Comparison of ENCODE assay signal across 14 cellular contexts in genomic region chr7:74182453-74183090, GRCh38. TPM values are rescaled to one million over a fixed set of nuclear protein-coding genes. Genes with fewer than 3 reads are reported as not detected.
DNase-seq lines count a peak whose midpoint lies in the region; ATAC-seq, FAIRE-seq and TF ChIP-seq lines count a peak whose summit lies in the region.
"Had no signal": no experiment of that assay in that cellular context is flagged by ENCODE, and none has a peak within 500 bp of the region (broad histone marks: within the 10 kb centered on the region; RNA-seq: fewer than 3 reads in every experiment).

No MANE protein-coding gene starts in this region.

- H3K79me2 ChIP-seq in H9 (ENCODE audit: insufficient read depth, low read length) = peaks cover 84% of the 10 kb centered on the region
- H3K79me2 ChIP-seq in GM12878 (ENCODE audit: control insufficient read depth, insufficient read depth, low read length) = peaks cover 98% of the 10 kb centered on the region

- H4K20me1 ChIP-seq in H9 (ENCODE audit: control insufficient read depth, insufficient read depth, insufficient read length) = peaks cover 3% of the 10 kb centered on the region
- peaks cover 18% of the 10 kb centered on the region for H4K20me1 ChIP-seq in GM12878 (ENCODE audit: control insufficient read depth, insufficient read depth)

- no peak overlapping the region for H2AK5ac ChIP-seq in H9 (ENCODE audit: insufficient read length, low read length)

- H3T11ph ChIP-seq in H9 (ENCODE audit: low read length) = no peak overlapping the region

- no peak for TF ChIP-seq EP300 in GM12878 (IDR thresholded peaks at IDR 0.05; ENCODE audit: borderline replicate concordance in 1 of 2, control insufficient read depth in 1 of 2, low read depth in 2 of 2, low read length in 2 of 2)

- no peak overlapping the region for H3K4me2 ChIP-seq in H9 (ENCODE audit: insufficient read depth, insufficient read length, low read length)
- no peak overlapping the region for H3K4me2 ChIP-seq in GM12878 (ENCODE audit: control insufficient read depth, insufficient read depth)

- H2BK120ac ChIP-seq in H9 (ENCODE audit: low read depth, low read length, poor library complexity, severe bottlenecking) = no peak overlapping the region

- H2BK12ac ChIP-seq in H9 (ENCODE audit: insufficient read length, low read depth, low read length) = no peak overlapping the region

- no peak overlapping the region for H2BK15ac ChIP-seq in H9 (ENCODE audit: low read depth, low read length)

- peaks cover 11% of the 10 kb centered on the region for H3K79me1 ChIP-seq in H9 (ENCODE audit: insufficient read depth, low read depth, low read length, poor library complexity, severe bottlenecking)

- no peak overlapping the region for H4K5ac ChIP-seq in H9 (ENCODE audit: insufficient read length, low read depth, low read length)

- H4K8ac ChIP-seq in H9 (replicated peaks; ENCODE audit: insufficient read length, low read depth, low read length) = no peak overlapping the region

- H3K9ac ChIP-seq in H9 (ENCODE audit: extremely low read depth, insufficient read length, low read length) (no peak overlapping the region), GM12878 (ENCODE audit: control insufficient read depth, insufficient read depth, low read length) (no peak overlapping the region)

- ATAC-seq in GM12878 = peak; percentile 11
- ATAC-seq in HG02759 (IDR thresholded peaks at IDR 0.05; ENCODE audit: unreplicated experiment) = no peak
- ATAC-seq in HG02798 (IDR thresholded peaks at IDR 0.05; ENCODE audit: poor library complexity, unreplicated experiment) = no peak

- H3K27me3 Mint-ChIP-seq in H9 (ENCODE audit: low read depth) = no peaks in the 10 kb centered on the region
- H3K27me3 Mint-ChIP-seq in mesothelial cell of epicardium (ENCODE audit: low read depth) = no peaks in the 10 kb centered on the region

- H3K4me3 ChIP-seq in A673 (ENCODE audit: low read depth, low read length, poor library complexity, severe bottlenecking) = no peak overlapping the region
- H3K4me3 ChIP-seq in GM12878 = no peak overlapping the region
- no peak overlapping the region for H3K4me3 ChIP-seq in spleen
- H3K4me3 ChIP-seq: HAP-1, testis had no signal

- H2BK5ac ChIP-seq in H9 (ENCODE audit: insufficient read length, low read length) = no peak overlapping the region

- peaks cover 33% of the 10 kb centered on the region for H3K36me3 ChIP-seq in A673 (ENCODE audit: insufficient read depth, low read length, poor library complexity, severe bottlenecking)
- peaks cover 6 to 12% of the 10 kb centered on the region in 2 experiments; a peak in 3 of 4 replicates for H3K36me3 ChIP-seq in GM12878 (ENCODE audit: control insufficient read depth in 2 of 2, insufficient read depth in 2 of 2, low read length in 1 of 2)
- peaks cover 0 to 81% (median 20%) of the 10 kb centered on the region in 6 donors for H3K36me3 ChIP-seq in spleen

- TF ChIP-seq CTCF in A673 (conservative IDR thresholded peaks at IDR 0.05; ENCODE audit: low read depth, low read length) (no peak), H9 (conservative IDR thresholded peaks at IDR 0.05) (no peak), GM12878 (IDR thresholded peaks at IDR 0.05 in 2 of 3, conservative IDR thresholded peaks at IDR 0.05 in 1 of 3; ENCODE audit: control insufficient read depth in 2 of 3, extremely low read depth in 1 of 3, insufficient read depth in 1 of 3, low read depth in 3 of 3, low read length in 3 of 3) (no peak), mesothelial cell of epicardium (IDR thresholded peaks at IDR 0.05; ENCODE audit: unreplicated experiment) (no peak), spleen (IDR thresholded peaks at IDR 0.05 in 8 of 11, conservative IDR thresholded peaks at IDR 0.05 in 3 of 11) (no peak)

- H3K27ac ChIP-seq in A673 (ENCODE audit: low read depth, low read length, poor library complexity, severe bottlenecking) (peak overlapping the region; percentile 26), H9 (ENCODE audit: insufficient read length, low read depth, low read length) (no peak overlapping the region), GM12878 (ENCODE audit: control insufficient read depth, insufficient read depth) (no peak overlapping the region), spleen (peak overlapping the region in 4 of 8 donors; percentile 9 to 56 (median 36))
- H3K27ac ChIP-seq: testis had no signal

- H3K4me1 Mint-ChIP-seq in H9 (peaks cover 38 to 39% of the 10 kb centered on the region in 2 experiments), mesothelial cell of epicardium (peaks cover 39% of the 10 kb centered on the region)

- H3K27me3 ChIP-seq in A673 (replicated peaks; ENCODE audit: insufficient read depth, low read depth, low read length, poor library complexity) = no peaks in the 10 kb centered on the region
- no peaks in the 10 kb centered on the region for H3K27me3 ChIP-seq in H9 (ENCODE audit: insufficient read depth, low read length)
- no peaks in the 10 kb centered on the region for H3K27me3 ChIP-seq in GM12878 (replicated peaks in 1 of 2; ENCODE audit: control insufficient read depth in 2 of 2, insufficient read depth in 2 of 2, low read length in 1 of 2)
- no peaks in the 10 kb centered on the region for H3K27me3 ChIP-seq in spleen (replicated peaks in 1 of 7)
- H3K27me3 ChIP-seq: testis had no signal

- H4K91ac ChIP-seq in H9 (ENCODE audit: insufficient read length, low read depth, low read length) = no peak overlapping the region

- no peak overlapping the region for H2AFZ ChIP-seq in H9 (ENCODE audit: low read length)
- no peak overlapping the region for H2AFZ ChIP-seq in GM12878 (ENCODE audit: control insufficient read depth, low read depth, low read length)

- RAD21 ChIA-PET in GM12878 (lab: Charles Lee; ENCODE audit: unreplicated experiment) = interaction anchor here (0.9 to 1.3 kb wide), 2 partner anchors 9 to 24 kb away, joined by 3 to 6 read pairs; partner anchors contain the start of gene EIF4H

- H3K27ac Mint-ChIP-seq in H9 = peak overlapping the region in 2 of 3 experiments; percentile 55 to 94; a peak in 4 of 7 replicates
- H3K27ac Mint-ChIP-seq in mesothelial cell of epicardium = peak overlapping the region; percentile 47

- H3K4me1 ChIP-seq in A673 (ENCODE audit: insufficient read depth, low read length, poor library complexity, severe bottlenecking) (peaks cover 55% of the 10 kb centered on the region), H9 (ENCODE audit: insufficient read depth, low read length) (no peaks in the 10 kb centered on the region; the same call in 1 of the 2 replicates), GM12878 (ENCODE audit: control insufficient read depth, insufficient read depth, low read length) (no peaks in the 10 kb centered on the region), spleen (peaks cover 85 to 100% (median 100%) of the 10 kb centered on the region in 6 donors)

- intact Hi-C loops in A673 (cut with micrococcal nuclease; ENCODE audit: unreplicated experiment) (no loop called here), GM12878 (cut with micrococcal nuclease; ENCODE audit: unreplicated experiment) (loop anchor here (5.0 kb wide), 1 partner anchor 115 kb away; no protein-coding TSS in a partner anchor), spleen (cut with DNase I; ENCODE audit: low total_unique reads) (no loop called here)

- peaks cover 16 to 49% (median 45%) of the 10 kb centered on the region in 3 experiments; a peak in 6 of 7 replicates for H3K36me3 Mint-ChIP-seq in H9 (ENCODE audit: insufficient read depth in 1 of 3, low read depth in 3 of 3)
- H3K36me3 Mint-ChIP-seq in mesothelial cell of epicardium = peaks cover 10% of the 10 kb centered on the region

- no peak overlapping the region for H2BK20ac ChIP-seq in H9 (ENCODE audit: low read depth, low read length, poor library complexity, severe bottlenecking)

- CTCF ChIA-PET in A673 (lab: Charles Lee) = no interaction called here
- CTCF ChIA-PET in GM12878 (lab: Yijun Ruan, JAX) = interaction anchor here (1.1 to 3.2 kb wide), 7 partner anchors 9 to 122 kb away, joined by 4 to 51 read pairs (median 5); partner anchors contain the start of gene EIF4H

- TF ChIP-seq POLR2A in GM12878 (IDR thresholded peaks at IDR 0.05; ENCODE audit: low read depth, low read length) (no peak), spleen (IDR thresholded peaks at IDR 0.05) (no peak)

- POLR2A ChIA-PET in A673 (lab: Charles Lee; ENCODE audit: low non-redundant PET) = no interaction called here
- POLR2A ChIA-PET in GM12878 (lab: Charles Lee) = no interaction called here

- BruUV-seq in A673 (replicated peaks; lab: Mats Ljungman, UMichigan) (no TSS peak), GM12878 (replicated peaks; lab: Mats Ljungman, UMichigan) (no TSS peak)

- no peak overlapping the region for H3K14ac ChIP-seq in H9 (ENCODE audit: insufficient read depth, low read length)

- TF ChIP-seq RAD21 in GM12878 (IDR thresholded peaks at IDR 0.05; ENCODE audit: insufficient read depth, low read depth, low read length) = no peak

- H3K9me3 Mint-ChIP-seq in H9 = no peaks in the 10 kb centered on the region
- H3K9me3 Mint-ChIP-seq in mesothelial cell of epicardium = no peaks in the 10 kb centered on the region

- DNase-seq in A673 (ENCODE audit: low spot score) = no peak
- no peak for DNase-seq in H9
- DNase-seq in GM12878 (ENCODE audit: low read depth, low spot score) = no peak
- no peak for DNase-seq in mesothelial cell of epicardium (ENCODE audit: low spot score in 2 of 2, unreplicated experiment in 2 of 2)
- no peak for DNase-seq in spleen
- DNase-seq in NCI-H2227 treated with DMSO at 0.1 percent for 48 hours (lab: John Stamatoyannopoulos, UW) = no peak
- DNase-seq: NCI-H1930; stimulated activated CD4-positive, alpha-beta T cell treated with anti-CD3 and anti-CD28 coated beads, Interleukin-1b, Interleukin-23, amount 100 ng/mL, for 48 hours; testis had no signal

- in situ Hi-C loops in GM12878 (cut with MboI) = no loop called here

- no peak overlapping the region for H3K56ac ChIP-seq in H9 (ENCODE audit: insufficient read length, low read depth, low read length)

- H3K23ac ChIP-seq in H9 (ENCODE audit: insufficient read length, low read depth, low read length) = no peak overlapping the region

- no peak for FAIRE-seq in GM12878 (lab: Jason Lieb, UNC)
- FAIRE-seq: D721Med, frontal cortex had no signal

- SMC1A ChIA-PET in GM12878 (lab: Charles Lee; ENCODE audit: uncharacterized antibody, unreplicated experiment) = interaction anchor here (1.1 to 1.6 kb wide), 3 partner anchors 11 to 218 kb away, joined by 4 to 5 read pairs (median 5); no protein-coding TSS in a partner anchor

- H3K4ac ChIP-seq in H9 (ENCODE audit: low read depth, low read length) = no peak overlapping the region

- H3K9me3 ChIP-seq in A673 (ENCODE audit: low read depth, low read length, poor library complexity, severe bottlenecking) = no peaks in the 10 kb centered on the region
- no peaks in the 10 kb centered on the region for H3K9me3 ChIP-seq in H9 (ENCODE audit: control insufficient read depth, low read depth, low read length)
- H3K9me3 ChIP-seq in GM12878 (replicated peaks; ENCODE audit: control insufficient read depth, insufficient read depth, low read length) = no peaks in the 10 kb centered on the region
- H3K9me3 ChIP-seq in spleen = no peaks in the 10 kb centered on the region
- H3K9me3 ChIP-seq: HAP-1, testis had no signal

- no peaks in the 10 kb centered on the region for H3K23me2 ChIP-seq in H9 (ENCODE audit: insufficient read length, low read depth, low read length, poor library complexity, severe bottlenecking)

- H3K18ac ChIP-seq in H9 (ENCODE audit: insufficient read length, low read depth, low read length) = no peak overlapping the region

- WGBS in H9 (ENCODE audit: extremely low coverage, insufficient read length, low lambda C conversion rate) = no CpG with 5 or more reads among the region's 6 CpGs
- WGBS in GM12878 (ENCODE audit: insufficient coverage, insufficient replicate concordance, low lambda C conversion rate, missing lambda C conversion rate) = 61% methylated on average over 6 of the region's 6 CpGs
- WGBS in spleen, 5 donors = 76 to 87% (median 78%) methylated on average over 6 of the region's 6 CpGs

- H3K4me3 Mint-ChIP-seq in H9 = no peak overlapping the region; a peak in 1 of 5 replicates
- no peak overlapping the region for H3K4me3 Mint-ChIP-seq in mesothelial cell of epicardium

RNA-seq across cellular contexts. Expression of gene EIF4H, which starts 8.4 kb away (rescaled TPM):
- total RNA-seq in A673 (2021) (432 and 453 TPM in 2 replicates), H9 (2021) (363 and 367 TPM in 2 replicates), GM12878 (2014; rRNA removed) (255 and 283 TPM in 2 replicates), GM12878 (2014; rRNA removed; fragmentation: Illumina TruSeq; extraction: Trizol) (241 and 253 TPM in 2 replicates), GM12878 (2021) (320 and 334 TPM in 2 replicates), mesothelial cell of epicardium (264 to 270 TPM (median 267 TPM) in 3 replicates), spleen (100 to 1,000 TPM; 179 to 224 (median 197) TPM)
- 153 and 162 TPM in 2 replicates for total RNA-seq in GM12878 (2013; cell fraction: nucleolus; rRNA removed)
- 149 TPM for polyA plus RNA-seq in GM12878 (2011; ENCODE audit: low read depth)
- polyA plus RNA-seq in GM12878 (2011; rRNA removed) (402 and 443 TPM in 2 replicates), GM12878 (2014; fragmentation: Illumina TruSeq; extraction: Trizol) (162 and 253 TPM in 2 replicates), GM12878 (2014; fragmentation: Nextera tagmentation; extraction: Ambion mirVana) (10 to 100 TPM in 1 of 2 experiments, 1 to 10 TPM in 1; 9.9 to 23.8 TPM), GM12878 (2014; rRNA removed) (330 and 336 TPM in 2 replicates), GM12878 (2016; fragmentation: Nextera tagmentation; extraction: Ambion mirVana) (100 to 1,000 TPM; 262 to 286 TPM), spleen (100 to 1,000 TPM in 1 of 3 donors, 10 to 100 TPM in 2; 75.5 to 133 (median 98.4) TPM)
- polyA plus RNA-seq in GM12878 (2011; cell fraction: cytosol; rRNA removed) = 430 and 438 TPM in 2 replicates
- polyA plus RNA-seq in GM12878 (2011; cell fraction: nucleus; rRNA removed) = 255 and 292 TPM in 2 replicates
- 267 and 268 TPM in 2 replicates for polyA plus RNA-seq in GM12878 (2012)
- polyA minus RNA-seq in GM12878 (2011; rRNA and poly(A)+ RNA removed) = 256 and 304 TPM in 2 replicates
- polyA minus RNA-seq in GM12878 (2011; cell fraction: cytosol; rRNA and poly(A)+ RNA removed) = 121 and 139 TPM in 2 replicates
- 67.6 and 79.7 TPM in 2 replicates for polyA minus RNA-seq in GM12878 (2011; cell fraction: nucleus; rRNA and poly(A)+ RNA removed)

RNA-seq across cellular contexts. Expression of gene LAT2, which starts 27.2 kb away (rescaled TPM):
- total RNA-seq in A673 (2021) (0.28 and 0.58 TPM in 2 replicates), H9 (2021) (0.50 and 0.66 TPM in 2 replicates), GM12878 (2014; rRNA removed) (205 and 218 TPM in 2 replicates), GM12878 (2014; rRNA removed; fragmentation: Illumina TruSeq; extraction: Trizol) (162 and 166 TPM in 2 replicates), GM12878 (2021) (217 TPM in 2 replicates), mesothelial cell of epicardium (0.34 to 1.0 TPM (median 0.51 TPM) in 3 replicates), spleen (100 to 1,000 TPM in 1 of 7 donors, 10 to 100 TPM in 6; 58.9 to 100 (median 76.4) TPM)
- 220 and 226 TPM in 2 replicates for total RNA-seq in GM12878 (2013; cell fraction: nucleolus; rRNA removed)
- 90.0 TPM for polyA plus RNA-seq in GM12878 (2011; ENCODE audit: low read depth)
- polyA plus RNA-seq in GM12878 (2011; rRNA removed) (124 and 153 TPM in 2 replicates), GM12878 (2014; fragmentation: Illumina TruSeq; extraction: Trizol) (104 and 177 TPM in 2 replicates), GM12878 (2014; fragmentation: Nextera tagmentation; extraction: Ambion mirVana) (10 to 100 TPM; 33.4 to 48.7 TPM), GM12878 (2014; rRNA removed) (242 and 276 TPM in 2 replicates), GM12878 (2016; fragmentation: Nextera tagmentation; extraction: Ambion mirVana) (100 to 1,000 TPM; 195 to 218 TPM), spleen (100 to 1,000 TPM; 108 to 130 (median 127) TPM)
- 144 and 171 TPM in 2 replicates for polyA plus RNA-seq in GM12878 (2011; cell fraction: cytosol; rRNA removed)
- 154 and 158 TPM in 2 replicates for polyA plus RNA-seq in GM12878 (2011; cell fraction: nucleus; rRNA removed)
- 148 and 154 TPM in 2 replicates for polyA plus RNA-seq in GM12878 (2012)
- polyA minus RNA-seq in GM12878 (2011; rRNA and poly(A)+ RNA removed) = 76.4 and 144 TPM in 2 replicates
- 40.3 and 41.0 TPM in 2 replicates for polyA minus RNA-seq in GM12878 (2011; cell fraction: cytosol; rRNA and poly(A)+ RNA removed)
- 59.7 and 105 TPM in 2 replicates for polyA minus RNA-seq in GM12878 (2011; cell fraction: nucleus; rRNA and poly(A)+ RNA removed)

Comparison
In these comparisons a context has a peak if more than half of its experiments do, and no peak if none do; other contexts are left out.
1. RNA of gene LAT2, which starts 27.2 kb away (total RNA-seq): 162 to 226 TPM in GM12878 and 58.9 to 100 TPM in spleen; 0.34 to 1.0 TPM in mesothelial cell of epicardium, 0.50 to 0.66 TPM in H9 and 0.28 to 0.58 TPM in A673; every median in the first group is over 10 times any median in the second.